8 cellular contexts compared by ENCODE assay signal in genomic region chrX:37846934-37847732, GRCh38. TPM values are rescaled to one million over a fixed set of nuclear protein-coding genes. Genes with fewer than 3 reads are reported as not detected.
DNase-seq lines count a peak whose midpoint lies in the region; ATAC-seq, FAIRE-seq and TF ChIP-seq lines count a peak whose summit lies in the region.

DYNLT3 (minus strand) TSS chrX:37847571; CDS start chrX:37847510, 61 bp downstream.

- no peak for TF ChIP-seq CTCF in hepatocyte (IDR thresholded peaks at IDR 0.05; ENCODE audit: poor library complexity)

- H3K4me3 ChIP-seq in hepatocyte (peak within 1 kb of the TSS; percentile 12), SJCRH30 (no peak within 1 kb of the TSS)

- ATAC-seq in HG02678 (IDR thresholded peaks at IDR 0.05; ENCODE audit: unreplicated experiment): peak; percentile 100

- H3K36me3 ChIP-seq in hepatocyte (replicated peaks; ENCODE audit: insufficient read depth, low read depth) (no peaks in the 10 kb centered on the region), SJCRH30 (no peaks in the 10 kb centered on the region)

- H2AFZ ChIP-seq in hepatocyte: peak within 1 kb of the TSS; percentile 97

- DNase-seq in GM12891 (ENCODE audit: insufficient read length, low spot score) (peak; percentile 60), NCI-H1436 treated with DMSO at 0.1 percent for 48 hours (lab: John Stamatoyannopoulos, UW) (peak; percentile 40), T-helper 9 cell (peak; percentile 70), astrocyte of the hippocampus (ENCODE audit: low read depth, low spot score) (peak; percentile 84), hepatocyte (ENCODE audit: low spot score) (peak; percentile 88), renal cortical epithelial cell (ENCODE audit: low read depth) (peak; percentile 39), SJCRH30 (no peak)

- H3K79me2 ChIP-seq in hepatocyte: no peaks in the 10 kb centered on the region

- no peaks in the 10 kb centered on the region for H3K9me2 ChIP-seq in hepatocyte (replicated peaks; ENCODE audit: insufficient read depth)

- no peak for TF ChIP-seq POLR2A in GM12891 (IDR thresholded peaks at IDR 0.05; ENCODE audit: low read depth, low read length)

- no peaks in the 10 kb centered on the region for H4K20me1 ChIP-seq in hepatocyte (ENCODE audit: insufficient read depth, poor library complexity, severe bottlenecking)

- peak within 1 kb of the TSS; percentile 91 for H3K27ac ChIP-seq in hepatocyte
- no peak within 1 kb of the TSS for H3K27ac ChIP-seq in SJCRH30

- H3K9me3 ChIP-seq in hepatocyte (ENCODE audit: low read depth): no peaks in the 10 kb centered on the region
- H3K9me3 ChIP-seq in SJCRH30 (replicated peaks): no peaks in the 10 kb centered on the region

- H3K4me2 ChIP-seq in hepatocyte: peak within 1 kb of the TSS; percentile 76

- H3K27me3 ChIP-seq in hepatocyte (no peaks in the 10 kb centered on the region), SJCRH30 (no peaks in the 10 kb centered on the region)

- H3K4me1 ChIP-seq in hepatocyte (ENCODE audit: insufficient read depth): no peaks in the 10 kb centered on the region
- H3K4me1 ChIP-seq in SJCRH30: no peaks in the 10 kb centered on the region

- WGBS in hepatocyte (ENCODE audit: low lambda C conversion rate, missing lambda C conversion rate): 50% methylated on average over 42 of the region's 67 CpGs

- FAIRE-seq in GM12891 (lab: Jason Lieb, UNC): peak; percentile 99

TF ChIP-seq in GM12891, 5 proteins besides CTCF, POLR2A, EP300 and RAD21:
- TF ChIP-seq POLR2AphosphoS5 (IDR thresholded peaks at IDR 0.05; ENCODE audit: low read depth, low read length): no peak
- no peak for TF ChIP-seq POU2F2 (IDR thresholded peaks at IDR 0.05; ENCODE audit: low read depth, low read length)
- TF ChIP-seq SPI1 (IDR thresholded peaks at IDR 0.05; ENCODE audit: low read depth, low read length): no peak
- TF ChIP-seq PAX5 (IDR thresholded peaks at IDR 0.05; ENCODE audit: insufficient read depth, low read length, severe bottlenecking): no peak
- TF ChIP-seq TAF1 (IDR thresholded peaks at IDR 0.05; ENCODE audit: low read depth, low read length): no peak
TF ChIP-seq in GM12891: peak in this region for 0.

RNA-seq across cellular contexts. Expression of gene DYNLT3, which starts in this region (rescaled TPM):
- 7.4 TPM for polyA plus RNA-seq in GM12891 (2012; ENCODE audit: low read depth, missing spikeins)
- 42.8 and 44.4 TPM in 2 replicates for total RNA-seq in hepatocyte
- 36.4 and 36.7 TPM in 2 replicates for polyA plus RNA-seq in hepatocyte
- 49.9 and 79.0 TPM in 2 replicates for total RNA-seq in renal cortical epithelial cell
- not detected in 2 replicates for total RNA-seq in SJCRH30 (2014; rRNA removed; shearing (Covaris generic))

Comparison
In these comparisons a context has a peak if more than half of its experiments do, and no peak if none do; other contexts are left out.
1. RNA of gene DYNLT3 (total RNA-seq): 49.9 to 79.0 TPM in renal cortical epithelial cell and 42.8 to 44.4 TPM in hepatocyte; not detected in SJCRH30; every median in the first group is over 10 times any median in the second.
2. DNase-seq: peak in GM12891 (single experiment), NCI-H1436 treated with DMSO at 0.1 percent for 48 hours (single experiment), T-helper 9 cell (single experiment), astrocyte of the hippocampus (single experiment), hepatocyte (single experiment) and renal cortical epithelial cell (single experiment); none in SJCRH30 (0 of 2).